Comparison of ENCODE assay signal across 24 cellular contexts in the genomic region with DNA sequence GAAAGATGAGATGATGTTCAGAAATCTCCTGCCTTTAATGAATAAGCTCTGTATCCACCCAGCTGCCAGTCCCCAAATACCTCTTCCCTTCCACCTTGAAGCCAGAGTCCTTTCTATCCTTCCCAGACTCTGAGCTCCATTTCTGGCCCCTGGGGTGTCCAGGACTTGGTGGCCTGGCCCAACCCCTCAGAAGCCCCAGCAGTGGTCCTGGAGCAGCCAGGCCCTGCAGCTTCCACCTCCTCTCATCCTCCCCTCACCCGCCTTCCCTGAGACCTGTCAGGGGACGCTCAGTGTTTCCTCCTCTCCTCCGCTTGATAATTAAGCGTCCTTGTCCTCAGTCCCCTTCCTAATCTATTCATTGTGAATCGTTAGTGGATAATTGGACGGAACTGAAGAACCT.
"Had no signal": no experiment of that assay in that cellular context is flagged by ENCODE, and none has a peak within 500 bp of the region (broad histone marks: within the 10 kb centered on the region; RNA-seq: fewer than 3 reads in every experiment).

No MANE protein-coding gene starts in this region.

- H3K36me3 ChIP-seq: stomach, suprapubic skin, thoracic aorta, thyroid gland, tibial artery, tibial nerve, transverse colon, upper lobe of left lung, upper lobe of right lung, uterus, vagina had no signal

- H3K27ac ChIP-seq: stomach, suprapubic skin, testis, thoracic aorta, thyroid gland, tibial artery, tibial nerve, transverse colon, upper lobe of left lung, upper lobe of right lung, uterus, vagina had no signal

- H3K9me3 ChIP-seq: stomach, suprapubic skin, testis, thoracic aorta, thyroid gland, tibial artery, tibial nerve, transverse colon, upper lobe of left lung, upper lobe of right lung, uterus, vagina had no signal

- H3K27me3 ChIP-seq: testis, thyroid gland, upper lobe of left lung, uterus, vagina had no signal

- H3K4me3 ChIP-seq: stomach, suprapubic skin, testis, thoracic aorta, thyroid gland, tibial artery, tibial nerve, transverse colon, upper lobe of left lung, upper lobe of right lung, uterus, vagina had no signal

- H3K4me1 ChIP-seq: stomach, suprapubic skin, testis, thyroid gland, tibial artery, tibial nerve, transverse colon, upper lobe of left lung, upper lobe of right lung, uterus, vagina had no signal

- DNase-seq: stimulated activated CD4-positive, alpha-beta T cell treated with anti-CD3 and anti-CD28 coated beads, Interleukin-2, amount 100 ng/mL, for 48 hours; stimulated activated CD4-positive, alpha-beta T cell treated with anti-CD3 and anti-CD28 coated beads, Interleukin-4, amount 100 ng/mL, for 1 hour; stimulated activated CD4-positive, alpha-beta T cell treated with anti-CD3 and anti-CD28 coated beads, Interleukin-4, amount 100 ng/mL, for 24 hours; stimulated activated CD4-positive, alpha-beta T cell treated with anti-CD3 and anti-CD28 coated beads, Interleukin-4, amount 100 ng/mL, for 4 hours; stimulated activated CD8-positive, alpha-beta memory T cell treated with anti-CD3 and anti-CD28 coated beads, Interleukin-4, amount 100 ng/mL, for 48 hours; stimulated activated naive B cell treated with anti-CD40 and anti-IgM and Interleukin-4, amounts not matched to agents 10 μg/mL and 1 μg/mL and 100 μg/mL, for 72 hours; stimulated activated naive CD4-positive, alpha-beta T cell; stimulated activated naive CD4-positive, alpha-beta T cell treated with Interleukin-2 at 50 U/mL for 16 hours; stimulated activated naive CD8-positive, alpha-beta T cell treated with anti-CD3 and anti-CD28 coated beads, Interleukin-15, amount 100 ng/mL, for 72 hours; stimulated activated naive CD8-positive, alpha-beta T cell treated with anti-CD3 and anti-CD28 coated beads, Interleukin-15, Interleukin-2, amounts not matched to agents 100 U/mL and 50 U/mL, for 24 hours; stomach; substantia nigra; testis; thyroid gland; tibial artery; transverse colon; trophoblast cell; upper lobe of left lung; upper lobe of right lung; uterus had no signal
